17 cellular contexts compared by ENCODE assay signal in genomic region chr19:1151037-1151716, GRCh38. TPM values are rescaled to one million over a fixed set of nuclear protein-coding genes. Genes with fewer than 3 reads are reported as not detected.
DNase-seq lines count a peak whose midpoint lies in the region; ATAC-seq, FAIRE-seq and TF ChIP-seq lines count a peak whose summit lies in the region.
"Had no signal": no experiment of that assay in that cellular context is flagged by ENCODE, and none has a peak within 500 bp of the region (broad histone marks: within the 10 kb centered on the region; RNA-seq: fewer than 3 reads in every experiment).

No MANE protein-coding gene starts in this region.

- H3K36me3 ChIP-seq in liver (ENCODE audit: control insufficient read depth in 4 of 4, insufficient read depth in 3 of 4, low read depth in 1 of 4, low read length in 3 of 4) (peaks cover 4 to 21% (median 12%) of the 10 kb centered on the region in 4 donors), HepG2 (replicated peaks in 1 of 2; ENCODE audit: control insufficient read depth in 1 of 2, insufficient read depth in 2 of 2, low read length in 2 of 2) (peaks cover 9 to 12% of the 10 kb centered on the region in 2 experiments; a peak in 4 of 5 replicates), esophagus (ENCODE audit: control insufficient read depth in 2 of 2, insufficient read depth in 2 of 2, low read length in 1 of 2) (peaks cover 0 to 24% of the 10 kb centered on the region in 2 donors)
- H3K36me3 ChIP-seq: ovary had no signal

- no peak for ATAC-seq in HepG2
- no peak for ATAC-seq in GM21737 (IDR thresholded peaks at IDR 0.05; ENCODE audit: unreplicated experiment)
- ATAC-seq in GM21717 (IDR thresholded peaks at IDR 0.05; ENCODE audit: unreplicated experiment): no peak
- ATAC-seq: foreskin keratinocyte had no signal

- CTCF ChIA-PET in HepG2 (lab: Yijun Ruan, JAX; ENCODE audit: low intra/inter-chr PET ratio, low total read pairs): no interaction called here

- TF ChIP-seq EP300 in HepG2 (IDR thresholded peaks at IDR 0.05; ENCODE audit: low read depth in 2 of 2, low read length in 2 of 2): no peak
- no peak for TF ChIP-seq EP300 in HepG2 (CRISPR knock-in tag; IDR thresholded peaks at IDR 0.05; ENCODE audit: borderline replicate concordance)

- H3K4me3 ChIP-seq in liver (ENCODE audit: low read depth in 1 of 3, low read length in 3 of 3) (no peak overlapping the region), HepG2 (replicated peaks in 1 of 3; ENCODE audit: insufficient read depth in 1 of 3, low read depth in 2 of 3, low read length in 3 of 3) (no peak overlapping the region), esophagus (ENCODE audit: low read depth in 1 of 2, low read length in 2 of 2) (no peak overlapping the region), skin epidermis (no peak overlapping the region)
- H3K4me3 ChIP-seq: ovary had no signal

- H3K27ac ChIP-seq in liver (ENCODE audit: low read depth in 1 of 2, low read length in 2 of 2): peak overlapping the region; percentile 17 to 44
- no peak overlapping the region for H3K27ac ChIP-seq in HepG2 (ENCODE audit: extremely low read length, insufficient read depth, low read length)
- peak overlapping the region; percentile 37 to 43 for H3K27ac ChIP-seq in esophagus (ENCODE audit: low read depth in 2 of 2, low read length in 1 of 2)
- peak overlapping the region in 18 of 21 experiments; percentile 4 to 96 (median 54) for H3K27ac ChIP-seq in skin epidermis
- H3K27ac ChIP-seq: foreskin keratinocyte, ovary, VCaP had no signal

- POLR2A ChIA-PET in HepG2 (lab: Yijun Ruan, JAX): no interaction called here

- H4K20me1 ChIP-seq in HepG2 (ENCODE audit: insufficient read depth, low read length): peaks cover 4% of the 10 kb centered on the region; the same call in 1 of the 2 replicates

- no peak overlapping the region for H2AFZ ChIP-seq in HepG2 (ENCODE audit: low read length)

- TF ChIP-seq RAD21 in liver (IDR thresholded peaks at IDR 0.05): no peak
- TF ChIP-seq RAD21 in HepG2 (CRISPR knock-in tag; IDR thresholded peaks at IDR 0.05): no peak

- H3K4me1 ChIP-seq in liver (ENCODE audit: control insufficient read depth in 4 of 4, insufficient read depth in 4 of 4, low read length in 3 of 4) (peaks cover 14 to 19% (median 17%) of the 10 kb centered on the region in 4 donors), HepG2 (ENCODE audit: insufficient read depth, low read length) (peaks cover 18% of the 10 kb centered on the region), esophagus (ENCODE audit: control insufficient read depth in 2 of 2, insufficient read depth in 2 of 2, low read length in 1 of 2) (peaks cover 10 to 30% of the 10 kb centered on the region in 2 donors)

- TF ChIP-seq CTCF in liver (IDR thresholded peaks at IDR 0.05; ENCODE audit: low read depth, low read length, missing input control): no peak
- no peak for TF ChIP-seq CTCF in HepG2 (CRISPR knock-in tag; IDR thresholded peaks at IDR 0.05)

- BruUV-seq in HepG2 (replicated peaks; lab: Mats Ljungman, UMichigan): no TSS peak

- in situ Hi-C loops in HepG2 (cut with HindIII; ENCODE audit: extremely low pct_ligation_motif_present, low pct_unique_long_range_greater_than_20kb): loop anchor here (5.0 kb wide), 1 partner anchor 34 kb away; no protein-coding TSS in a partner anchor

- intact Hi-C loops in HepG2 (cut with micrococcal nuclease; ENCODE audit: unreplicated experiment): no loop called here

- no peak for FAIRE-seq in HepG2 (lab: Jason Lieb, UNC)
- FAIRE-seq: RCC 7860, small intestine, urothelium cell line had no signal

- DNase-seq in HepG2 (ENCODE audit: low spot score): no peak
- DNase-seq in mesenteric fat pad (ENCODE audit: low spot score): no peak
- DNase-seq in amniotic stem cell (lab: John Stamatoyannopoulos, UW): no peak
- DNase-seq: cerebellar nuclear complex; foreskin keratinocyte; NCI-H1436; small intestine; stimulated activated CD4-positive, alpha-beta T cell treated with anti-CD3 and anti-CD28 coated beads, Interleukin-4, amount 100 ng/mL, for 4 hours had no signal

- 85% methylated on average over 12 of the region's 12 CpGs for WGBS in liver
- WGBS in HepG2 (ENCODE audit: low lambda C conversion rate): 100% methylated on average over 4 of the region's 12 CpGs
- WGBS in esophagus, 2 donors: 88 to 94% methylated on average over 12 of the region's 12 CpGs

- H3K9ac ChIP-seq in liver (ENCODE audit: low read depth in 1 of 2, low read length in 2 of 2) (no peak overlapping the region), HepG2 (ENCODE audit: insufficient read depth, low read depth, low read length) (no peak overlapping the region)

- no peak for TF ChIP-seq POLR2A in HepG2 (IDR thresholded peaks at IDR 0.05; ENCODE audit: insufficient read depth in 1 of 2, low read depth in 2 of 2, low read length in 2 of 2)

- no peak overlapping the region for H3K4me2 ChIP-seq in HepG2 (ENCODE audit: low read depth, low read length)

- peaks cover 8% of the 10 kb centered on the region for H3K79me2 ChIP-seq in HepG2 (ENCODE audit: insufficient read depth, low read length)

- no peaks in the 10 kb centered on the region for H3K27me3 ChIP-seq in liver (ENCODE audit: control insufficient read depth in 4 of 4, insufficient read depth in 4 of 4, low read length in 3 of 4)
- H3K27me3 ChIP-seq in HepG2 (ENCODE audit: control insufficient read depth in 1 of 2, insufficient read depth in 2 of 2, low read length in 2 of 2): no peaks in the 10 kb centered on the region; a peak in 1 of 5 replicates
- no peaks in the 10 kb centered on the region for H3K27me3 ChIP-seq in esophagus (ENCODE audit: control insufficient read depth in 1 of 2, insufficient read depth in 2 of 2, low read length in 2 of 2)
- H3K27me3 ChIP-seq: foreskin keratinocyte, ovary had no signal

- H3K9me3 ChIP-seq in liver (ENCODE audit: control insufficient read depth in 4 of 4, low read length in 3 of 4) (no peaks in the 10 kb centered on the region), HepG2 (ENCODE audit: low read length) (no peaks in the 10 kb centered on the region), esophagus (ENCODE audit: control insufficient read depth in 2 of 2, insufficient read depth in 1 of 2, low read depth in 1 of 2, low read length in 1 of 2) (no peaks in the 10 kb centered on the region)
- H3K9me3 ChIP-seq: ovary had no signal

RNA-seq across cellular contexts. Expression of gene SBNO2, which starts 22.9 kb away (rescaled TPM):
- 10 to 100 TPM; 11.0 to 25.0 TPM for total RNA-seq in liver
- 10 to 100 TPM in 1 of 2 donors, 1 to 10 TPM in 1; 2.2 to 19.1 TPM for polyA plus RNA-seq in liver
- 5.8 and 10.4 TPM in 2 replicates for total RNA-seq in HepG2 (2016; rRNA removed; fragmentation: Illumina TruSeq; extraction: Trizol)
- total RNA-seq in HepG2 (2016; cell fraction: cytosol; rRNA removed; fragmentation: Illumina TruSeq; extraction: Trizol; ENCODE audit: low read depth): 3.3 and 3.8 TPM in 2 replicates
- 6.5 and 12.4 TPM in 2 replicates for total RNA-seq in HepG2 (2016; cell fraction: insoluble cytoplasmic fraction; rRNA removed; fragmentation: Illumina TruSeq; extraction: Trizol)
- total RNA-seq in HepG2 (2016; cell fraction: membrane; rRNA removed; fragmentation: Illumina TruSeq; extraction: Trizol): 7.7 and 8.1 TPM in 2 replicates
- 10.4 and 12.1 TPM in 2 replicates for total RNA-seq in HepG2 (2016; cell fraction: nucleus; rRNA removed; fragmentation: Illumina TruSeq; extraction: Trizol)
- polyA plus RNA-seq in HepG2 (2011; rRNA removed): 8.6 and 10.8 TPM in 2 replicates
- 4.1 and 8.0 TPM in 2 replicates for polyA plus RNA-seq in HepG2 (2011; cell fraction: cytosol; rRNA removed)
- 53.6 and 82.3 TPM in 2 replicates for polyA plus RNA-seq in HepG2 (2011; cell fraction: nucleus; rRNA removed)
- polyA plus RNA-seq in HepG2 (2012): 10.8 and 11.3 TPM in 2 replicates
- polyA plus RNA-seq in HepG2 (2016; cell fraction: cytosol; fragmentation: Illumina TruSeq; extraction: Trizol; ENCODE audit: low read depth): 1.0 and 1.1 TPM in 2 replicates
- polyA plus RNA-seq in HepG2 (2016; cell fraction: insoluble cytoplasmic fraction; fragmentation: Illumina TruSeq; extraction: Trizol; ENCODE audit: low read depth): 6.7 and 7.7 TPM in 2 replicates
- 2.8 and 3.4 TPM in 2 replicates for polyA plus RNA-seq in HepG2 (2016; cell fraction: membrane; fragmentation: Illumina TruSeq; extraction: Trizol; ENCODE audit: low read depth)
- polyA plus RNA-seq in HepG2 (2016; cell fraction: nucleus; fragmentation: Illumina TruSeq; extraction: Trizol; ENCODE audit: insufficient read depth, low read depth): 33.1 and 36.3 TPM in 2 replicates
- polyA minus RNA-seq in HepG2 (2011; rRNA and poly(A)+ RNA removed; ENCODE audit: low replicate concordance): 21.5 and 30.2 TPM in 2 replicates
- 9.8 and 12.0 TPM in 2 replicates for polyA minus RNA-seq in HepG2 (2011; cell fraction: cytosol; rRNA and poly(A)+ RNA removed)
- 13.0 and 13.4 TPM in 2 replicates for polyA minus RNA-seq in HepG2 (2011; cell fraction: nucleus; rRNA and poly(A)+ RNA removed)
- polyA plus RNA-seq in esophagus: 10 to 100 TPM; 43.1 to 56.5 TPM
- 139 TPM for total RNA-seq in mesenteric fat pad

RNA-seq across cellular contexts. Expression of gene GPX4, which starts 47.4 kb away (rescaled TPM):
- total RNA-seq in liver (100 to 1,000 TPM; 122 to 149 TPM), HepG2 (2016; rRNA removed; fragmentation: Illumina TruSeq; extraction: Trizol) (426 and 535 TPM in 2 replicates), mesenteric fat pad (920 TPM)
- polyA plus RNA-seq in liver (100 to 1,000 TPM; 447 to 558 TPM), HepG2 (2011; rRNA removed) (613 and 728 TPM in 2 replicates), esophagus (100 to 1,000 TPM; 271 to 294 TPM)
- 2,785 and 3,522 TPM in 2 replicates for total RNA-seq in HepG2 (2016; cell fraction: cytosol; rRNA removed; fragmentation: Illumina TruSeq; extraction: Trizol; ENCODE audit: low read depth)
- total RNA-seq in HepG2 (2016; cell fraction: insoluble cytoplasmic fraction; rRNA removed; fragmentation: Illumina TruSeq; extraction: Trizol): 340 and 561 TPM in 2 replicates
- 1,902 and 2,313 TPM in 2 replicates for total RNA-seq in HepG2 (2016; cell fraction: membrane; rRNA removed; fragmentation: Illumina TruSeq; extraction: Trizol)
- total RNA-seq in HepG2 (2016; cell fraction: nucleus; rRNA removed; fragmentation: Illumina TruSeq; extraction: Trizol): 168 and 177 TPM in 2 replicates
- 837 and 1,257 TPM in 2 replicates for polyA plus RNA-seq in HepG2 (2011; cell fraction: cytosol; rRNA removed)
- 557 and 562 TPM in 2 replicates for polyA plus RNA-seq in HepG2 (2011; cell fraction: nucleus; rRNA removed)
- polyA plus RNA-seq in HepG2 (2012): 539 and 705 TPM in 2 replicates
- 3,701 and 4,930 TPM in 2 replicates for polyA plus RNA-seq in HepG2 (2016; cell fraction: cytosol; fragmentation: Illumina TruSeq; extraction: Trizol; ENCODE audit: low read depth)
- 454 and 583 TPM in 2 replicates for polyA plus RNA-seq in HepG2 (2016; cell fraction: insoluble cytoplasmic fraction; fragmentation: Illumina TruSeq; extraction: Trizol; ENCODE audit: low read depth)
- 2,313 and 2,706 TPM in 2 replicates for polyA plus RNA-seq in HepG2 (2016; cell fraction: membrane; fragmentation: Illumina TruSeq; extraction: Trizol; ENCODE audit: low read depth)
- 387 and 420 TPM in 2 replicates for polyA plus RNA-seq in HepG2 (2016; cell fraction: nucleus; fragmentation: Illumina TruSeq; extraction: Trizol; ENCODE audit: insufficient read depth, low read depth)
- polyA minus RNA-seq in HepG2 (2011; rRNA and poly(A)+ RNA removed; ENCODE audit: low replicate concordance): 195 and 435 TPM in 2 replicates
- 211 and 241 TPM in 2 replicates for polyA minus RNA-seq in HepG2 (2011; cell fraction: cytosol; rRNA and poly(A)+ RNA removed)
- 51.6 and 73.4 TPM in 2 replicates for polyA minus RNA-seq in HepG2 (2011; cell fraction: nucleus; rRNA and poly(A)+ RNA removed)

RNA-seq across cellular contexts. Expression of gene STK11, which starts 54.4 kb away (rescaled TPM):
- 100 to 1,000 TPM in 1 of 2 donors, 10 to 100 TPM in 1; 40.6 to 126 TPM for total RNA-seq in liver
- polyA plus RNA-seq in liver: 10 to 100 TPM in 1 of 2 donors, 1 to 10 TPM in 1; 3.0 to 30.3 TPM
- total RNA-seq in HepG2 (2016; rRNA removed; fragmentation: Illumina TruSeq; extraction: Trizol): 28.4 and 43.6 TPM in 2 replicates
- total RNA-seq in HepG2 (2016; cell fraction: cytosol; rRNA removed; fragmentation: Illumina TruSeq; extraction: Trizol; ENCODE audit: low read depth): 18.3 and 20.2 TPM in 2 replicates
- total RNA-seq in HepG2 (2016; cell fraction: insoluble cytoplasmic fraction; rRNA removed; fragmentation: Illumina TruSeq; extraction: Trizol): 23.3 and 42.4 TPM in 2 replicates
- total RNA-seq in HepG2 (2016; cell fraction: membrane; rRNA removed; fragmentation: Illumina TruSeq; extraction: Trizol): 47.5 and 49.4 TPM in 2 replicates
- total RNA-seq in HepG2 (2016; cell fraction: nucleus; rRNA removed; fragmentation: Illumina TruSeq; extraction: Trizol): 33.1 and 35.0 TPM in 2 replicates
- polyA plus RNA-seq in HepG2 (2011; rRNA removed): 27.5 and 40.8 TPM in 2 replicates
- polyA plus RNA-seq in HepG2 (2011; cell fraction: cytosol; rRNA removed): 31.3 and 45.7 TPM in 2 replicates
- polyA plus RNA-seq in HepG2 (2011; cell fraction: nucleus; rRNA removed): 143 and 178 TPM in 2 replicates
- 38.3 and 41.3 TPM in 2 replicates for polyA plus RNA-seq in HepG2 (2012)
- polyA plus RNA-seq in HepG2 (2016; cell fraction: cytosol; fragmentation: Illumina TruSeq; extraction: Trizol; ENCODE audit: low read depth): 12.4 and 14.0 TPM in 2 replicates
- polyA plus RNA-seq in HepG2 (2016; cell fraction: insoluble cytoplasmic fraction; fragmentation: Illumina TruSeq; extraction: Trizol; ENCODE audit: low read depth): 24.8 and 28.5 TPM in 2 replicates
- polyA plus RNA-seq in HepG2 (2016; cell fraction: membrane; fragmentation: Illumina TruSeq; extraction: Trizol; ENCODE audit: low read depth): 31.5 and 34.3 TPM in 2 replicates
- polyA plus RNA-seq in HepG2 (2016; cell fraction: nucleus; fragmentation: Illumina TruSeq; extraction: Trizol; ENCODE audit: insufficient read depth, low read depth): 76.9 and 78.9 TPM in 2 replicates
- 2.2 and 54.9 TPM in 2 replicates for polyA minus RNA-seq in HepG2 (2011; rRNA and poly(A)+ RNA removed; ENCODE audit: low replicate concordance)
- polyA minus RNA-seq in HepG2 (2011; cell fraction: cytosol; rRNA and poly(A)+ RNA removed): 24.1 and 27.3 TPM in 2 replicates
- 21.8 and 30.2 TPM in 2 replicates for polyA minus RNA-seq in HepG2 (2011; cell fraction: nucleus; rRNA and poly(A)+ RNA removed)
- 10 to 100 TPM; 38.8 to 61.4 TPM for polyA plus RNA-seq in esophagus
- 60.8 TPM for total RNA-seq in mesenteric fat pad

RNA-seq across cellular contexts. Expression of gene POLR2E, which starts 56.0 kb away (rescaled TPM):
- total RNA-seq in liver: 100 to 1,000 TPM in 1 of 2 donors, 10 to 100 TPM in 1; 51.8 to 168 TPM
- 100 to 1,000 TPM; 175 to 211 TPM for polyA plus RNA-seq in liver
- total RNA-seq in HepG2 (2016; rRNA removed; fragmentation: Illumina TruSeq; extraction: Trizol): 140 TPM in 2 replicates
- 43.4 and 44.8 TPM in 2 replicates for total RNA-seq in HepG2 (2016; cell fraction: cytosol; rRNA removed; fragmentation: Illumina TruSeq; extraction: Trizol; ENCODE audit: low read depth)
- total RNA-seq in HepG2 (2016; cell fraction: insoluble cytoplasmic fraction; rRNA removed; fragmentation: Illumina TruSeq; extraction: Trizol): 135 and 141 TPM in 2 replicates
- 89.0 and 92.5 TPM in 2 replicates for total RNA-seq in HepG2 (2016; cell fraction: membrane; rRNA removed; fragmentation: Illumina TruSeq; extraction: Trizol)
- total RNA-seq in HepG2 (2016; cell fraction: nucleus; rRNA removed; fragmentation: Illumina TruSeq; extraction: Trizol): 54.0 and 55.3 TPM in 2 replicates
- 272 and 305 TPM in 2 replicates for polyA plus RNA-seq in HepG2 (2011; rRNA removed)
- 222 and 337 TPM in 2 replicates for polyA plus RNA-seq in HepG2 (2011; cell fraction: cytosol; rRNA removed)
- polyA plus RNA-seq in HepG2 (2011; cell fraction: nucleus; rRNA removed): 150 and 188 TPM in 2 replicates
- 201 and 222 TPM in 2 replicates for polyA plus RNA-seq in HepG2 (2012)
- polyA plus RNA-seq in HepG2 (2016; cell fraction: cytosol; fragmentation: Illumina TruSeq; extraction: Trizol; ENCODE audit: low read depth): 94.9 and 102 TPM in 2 replicates
- 246 and 282 TPM in 2 replicates for polyA plus RNA-seq in HepG2 (2016; cell fraction: insoluble cytoplasmic fraction; fragmentation: Illumina TruSeq; extraction: Trizol; ENCODE audit: low read depth)
- 145 and 159 TPM in 2 replicates for polyA plus RNA-seq in HepG2 (2016; cell fraction: membrane; fragmentation: Illumina TruSeq; extraction: Trizol; ENCODE audit: low read depth)
- 179 TPM in 2 replicates for polyA plus RNA-seq in HepG2 (2016; cell fraction: nucleus; fragmentation: Illumina TruSeq; extraction: Trizol; ENCODE audit: insufficient read depth, low read depth)
- 343 and 389 TPM in 2 replicates for polyA minus RNA-seq in HepG2 (2011; rRNA and poly(A)+ RNA removed; ENCODE audit: low replicate concordance)
- 104 and 129 TPM in 2 replicates for polyA minus RNA-seq in HepG2 (2011; cell fraction: cytosol; rRNA and poly(A)+ RNA removed)
- 39.5 and 42.0 TPM in 2 replicates for polyA minus RNA-seq in HepG2 (2011; cell fraction: nucleus; rRNA and poly(A)+ RNA removed)
- 100 to 1,000 TPM in 1 of 2 donors, 10 to 100 TPM in 1; 77.9 to 162 TPM for polyA plus RNA-seq in esophagus
- 205 TPM for total RNA-seq in mesenteric fat pad
